Comparison of ENCODE assay signal across 1 cellular context in the genomic region with DNA sequence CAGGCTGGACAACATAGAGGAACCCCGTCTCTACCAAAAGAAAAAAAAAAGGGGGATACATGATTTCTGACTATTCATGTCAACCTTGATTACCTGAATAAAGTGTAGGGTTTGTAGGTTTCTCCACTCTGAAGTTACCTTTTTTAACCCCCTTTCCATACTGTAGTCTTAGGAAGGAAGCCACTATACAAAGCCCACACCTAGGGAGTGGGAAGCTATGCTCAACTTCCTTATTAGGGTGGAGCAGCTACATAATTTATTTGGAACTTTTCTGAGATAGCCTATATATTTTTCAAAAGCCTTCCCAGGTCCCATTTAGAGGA.
TF ChIP-seq lines count a peak whose summit lies in the region.

No MANE protein-coding gene starts in this region.

TF ChIP-seq in K562, 482 proteins besides CTCF, POLR2A, EP300 and RAD21 (continued from another document and continues in another):
- TF ChIP-seq JUND (IDR thresholded peaks at IDR 0.05; ENCODE audit: borderline replicate concordance, low read depth, low read length) (no peak), JUND (tag; IDR thresholded peaks at IDR 0.05; ENCODE audit: borderline replicate concordance, low read depth, low read length) (no peak; the same call in 2 of the 3 replicates), PYGO2 (tag; IDR thresholded peaks at IDR 0.05) (no peak), CBFB (CRISPR knock-in tag; IDR thresholded peaks at IDR 0.05) (no peak), ZFP1 (CRISPR knock-in tag; IDR thresholded peaks at IDR 0.05) (0 out of 2 replicates have a peak, but pooled peaks have one; percentile 29), ZNF445 (CRISPR knock-in tag; IDR thresholded peaks at IDR 0.05; ENCODE audit: low read depth) (no peak), SREBF2 (CRISPR knock-in tag; IDR thresholded peaks at IDR 0.05) (no peak), TEAD2 (tag; IDR thresholded peaks at IDR 0.05) (no peak), L3MBTL2 (IDR thresholded peaks at IDR 0.05) (no peak), ZNF23 (CRISPR knock-in tag; IDR thresholded peaks at IDR 0.05) (0 out of 2 replicates have a peak, but pooled peaks have one; percentile 28), RBM25 (IDR thresholded peaks at IDR 0.05; ENCODE audit: low read depth, low read length, severe bottlenecking) (no peak), CREB1 (IDR thresholded peaks at IDR 0.05) (no peak), CREB1 (CRISPR knock-in tag; IDR thresholded peaks at IDR 0.05) (no peak), PRPF4 (IDR thresholded peaks at IDR 0.05; ENCODE audit: insufficient read depth, low read depth, low read length, poor library complexity, severe bottlenecking) (no peak), MEIS2 (IDR thresholded peaks at IDR 0.05; ENCODE audit: partially characterized antibody) (no peak), HEY1 (CRISPR knock-in tag; IDR thresholded peaks at IDR 0.05; ENCODE audit: borderline replicate concordance) (no peak), HDAC6 (IDR thresholded peaks at IDR 0.05; ENCODE audit: low read depth, low read length) (no peak), TAF15 (IDR thresholded peaks at IDR 0.05; ENCODE audit: low read depth, low read length) (no peak), RBM22 (IDR thresholded peaks at IDR 0.05; ENCODE audit: low read depth, low read length, poor library complexity, severe bottlenecking) (no peak), SNIP1 (IDR thresholded peaks at IDR 0.05; ENCODE audit: low read depth) (no peak), MAZ (CRISPR knock-in tag; conservative IDR thresholded peaks at IDR 0.05 in 1 of 2, IDR thresholded peaks at IDR 0.05 in 1 of 2) (no peak), ZNF551 (CRISPR knock-in tag; IDR thresholded peaks at IDR 0.05) (no peak), ZNF316 (IDR thresholded peaks at IDR 0.05) (no peak), POLR3A (IDR thresholded peaks at IDR 0.05; ENCODE audit: borderline replicate concordance, extremely low read depth, insufficient read depth, insufficient read length) (no peak), TARDBP (IDR thresholded peaks at IDR 0.05) (no peak), NRF1 (conservative IDR thresholded peaks at IDR 0.05 in 1 of 2, IDR thresholded peaks at IDR 0.05 in 1 of 2) (no peak), ETS2 (tag; IDR thresholded peaks at IDR 0.05; ENCODE audit: borderline replicate concordance, poor library complexity, severe bottlenecking) (no peak), THRAP3 (IDR thresholded peaks at IDR 0.05; ENCODE audit: borderline replicate concordance) (no peak), PCBP1 (IDR thresholded peaks at IDR 0.05; ENCODE audit: low read depth, low read length, poor library complexity, severe bottlenecking) (no peak), U2AF1 (optimal IDR thresholded peaks at IDR 0.05; ENCODE audit: low read depth, low read length) (no peak), ZNF140 (CRISPR knock-in tag; IDR thresholded peaks at IDR 0.05) (no peak), MEF2A (IDR thresholded peaks at IDR 0.05; ENCODE audit: control insufficient read depth, low read depth, low read length) (no peak), TCFL5 (CRISPR knock-in tag; conservative IDR thresholded peaks at IDR 0.05) (no peak), POLR2B (IDR thresholded peaks at IDR 0.05; ENCODE audit: low read depth, partially characterized antibody) (no peak), ZNF347 (CRISPR knock-in tag; IDR thresholded peaks at IDR 0.05; ENCODE audit: low read depth) (no peak), CBX5 (IDR thresholded peaks at IDR 0.05; ENCODE audit: borderline replicate concordance, low read depth) (no peak), MTA3 (IDR thresholded peaks at IDR 0.05; ENCODE audit: borderline replicate concordance) (0 out of 2 replicates have a peak, but pooled peaks have one; percentile 17), ZNF146 (CRISPR knock-in tag; IDR thresholded peaks at IDR 0.05; ENCODE audit: unreplicated experiment) (no peak), PCBP2 (IDR thresholded peaks at IDR 0.05; ENCODE audit: low read depth, low read length, poor library complexity, severe bottlenecking) (no peak), ZNF133 (CRISPR knock-in tag; IDR thresholded peaks at IDR 0.05) (no peak), EWSR1 (IDR thresholded peaks at IDR 0.05; ENCODE audit: borderline replicate concordance, low read depth, partially characterized antibody) (no peak), RUNX1 (IDR thresholded peaks at IDR 0.05; ENCODE audit: low read depth) (no peak), NUFIP1 (IDR thresholded peaks at IDR 0.05; ENCODE audit: partially characterized antibody) (no peak), DNMT1 (IDR thresholded peaks at IDR 0.05) (no peak)
- TF ChIP-seq, protein P1, sequence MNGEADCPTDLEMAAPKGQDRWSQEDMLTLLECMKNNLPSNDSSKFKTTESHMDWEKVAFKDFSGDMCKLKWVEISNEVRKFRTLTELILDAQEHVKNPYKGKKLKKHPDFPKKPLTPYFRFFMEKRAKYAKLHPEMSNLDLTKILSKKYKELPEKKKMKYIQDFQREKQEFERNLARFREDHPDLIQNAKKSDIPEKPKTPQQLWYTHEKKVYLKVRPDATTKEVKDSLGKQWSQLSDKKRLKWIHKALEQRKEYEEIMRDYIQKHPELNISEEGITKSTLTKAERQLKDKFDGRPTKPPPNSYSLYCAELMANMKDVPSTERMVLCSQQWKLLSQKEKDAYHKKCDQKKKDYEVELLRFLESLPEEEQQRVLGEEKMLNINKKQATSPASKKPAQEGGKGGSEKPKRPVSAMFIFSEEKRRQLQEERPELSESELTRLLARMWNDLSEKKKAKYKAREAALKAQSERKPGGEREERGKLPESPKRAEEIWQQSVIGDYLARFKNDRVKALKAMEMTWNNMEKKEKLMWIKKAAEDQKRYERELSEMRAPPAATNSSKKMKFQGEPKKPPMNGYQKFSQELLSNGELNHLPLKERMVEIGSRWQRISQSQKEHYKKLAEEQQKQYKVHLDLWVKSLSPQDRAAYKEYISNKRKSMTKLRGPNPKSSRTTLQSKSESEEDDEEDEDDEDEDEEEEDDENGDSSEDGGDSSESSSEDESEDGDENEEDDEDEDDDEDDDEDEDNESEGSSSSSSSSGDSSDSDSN (IDR thresholded peaks at IDR 0.05; ENCODE audit: borderline replicate concordance in 1 of 2, low read depth in 2 of 2, low read length in 2 of 2) = no peak
- TF ChIP-seq, protein P2, sequence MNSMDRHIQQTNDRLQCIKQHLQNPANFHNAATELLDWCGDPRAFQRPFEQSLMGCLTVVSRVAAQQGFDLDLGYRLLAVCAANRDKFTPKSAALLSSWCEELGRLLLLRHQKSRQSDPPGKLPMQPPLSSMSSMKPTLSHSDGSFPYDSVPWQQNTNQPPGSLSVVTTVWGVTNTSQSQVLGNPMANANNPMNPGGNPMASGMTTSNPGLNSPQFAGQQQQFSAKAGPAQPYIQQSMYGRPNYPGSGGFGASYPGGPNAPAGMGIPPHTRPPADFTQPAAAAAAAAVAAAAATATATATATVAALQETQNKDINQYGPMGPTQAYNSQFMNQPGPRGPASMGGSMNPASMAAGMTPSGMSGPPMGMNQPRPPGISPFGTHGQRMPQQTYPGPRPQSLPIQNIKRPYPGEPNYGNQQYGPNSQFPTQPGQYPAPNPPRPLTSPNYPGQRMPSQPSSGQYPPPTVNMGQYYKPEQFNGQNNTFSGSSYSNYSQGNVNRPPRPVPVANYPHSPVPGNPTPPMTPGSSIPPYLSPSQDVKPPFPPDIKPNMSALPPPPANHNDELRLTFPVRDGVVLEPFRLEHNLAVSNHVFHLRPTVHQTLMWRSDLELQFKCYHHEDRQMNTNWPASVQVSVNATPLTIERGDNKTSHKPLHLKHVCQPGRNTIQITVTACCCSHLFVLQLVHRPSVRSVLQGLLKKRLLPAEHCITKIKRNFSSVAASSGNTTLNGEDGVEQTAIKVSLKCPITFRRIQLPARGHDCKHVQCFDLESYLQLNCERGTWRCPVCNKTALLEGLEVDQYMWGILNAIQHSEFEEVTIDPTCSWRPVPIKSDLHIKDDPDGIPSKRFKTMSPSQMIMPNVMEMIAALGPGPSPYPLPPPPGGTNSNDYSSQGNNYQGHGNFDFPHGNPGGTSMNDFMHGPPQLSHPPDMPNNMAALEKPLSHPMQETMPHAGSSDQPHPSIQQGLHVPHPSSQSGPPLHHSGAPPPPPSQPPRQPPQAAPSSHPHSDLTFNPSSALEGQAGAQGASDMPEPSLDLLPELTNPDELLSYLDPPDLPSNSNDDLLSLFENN (IDR thresholded peaks at IDR 0.05; ENCODE audit: low read depth in 2 of 2, low read length in 2 of 2) = no peak
- TF ChIP-seq, protein P3, sequence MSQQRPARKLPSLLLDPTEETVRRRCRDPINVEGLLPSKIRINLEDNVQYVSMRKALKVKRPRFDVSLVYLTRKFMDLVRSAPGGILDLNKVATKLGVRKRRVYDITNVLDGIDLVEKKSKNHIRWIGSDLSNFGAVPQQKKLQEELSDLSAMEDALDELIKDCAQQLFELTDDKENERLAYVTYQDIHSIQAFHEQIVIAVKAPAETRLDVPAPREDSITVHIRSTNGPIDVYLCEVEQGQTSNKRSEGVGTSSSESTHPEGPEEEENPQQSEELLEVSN (IDR thresholded peaks at IDR 0.05; ENCODE audit: borderline replicate concordance in 1 of 2, extremely low read depth in 1 of 2, insufficient read depth in 1 of 2, insufficient read length in 1 of 2, low read depth in 1 of 2, low read length in 1 of 2, poor library complexity in 1 of 2, severe bottlenecking in 1 of 2) = no peak
- TF ChIP-seq, protein P4, sequence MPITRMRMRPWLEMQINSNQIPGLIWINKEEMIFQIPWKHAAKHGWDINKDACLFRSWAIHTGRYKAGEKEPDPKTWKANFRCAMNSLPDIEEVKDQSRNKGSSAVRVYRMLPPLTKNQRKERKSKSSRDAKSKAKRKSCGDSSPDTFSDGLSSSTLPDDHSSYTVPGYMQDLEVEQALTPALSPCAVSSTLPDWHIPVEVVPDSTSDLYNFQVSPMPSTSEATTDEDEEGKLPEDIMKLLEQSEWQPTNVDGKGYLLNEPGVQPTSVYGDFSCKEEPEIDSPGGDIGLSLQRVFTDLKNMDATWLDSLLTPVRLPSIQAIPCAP (CRISPR knock-in tag; IDR thresholded peaks at IDR 0.05; ENCODE audit: borderline replicate concordance) = no peak
- TF ChIP-seq, protein P5, sequence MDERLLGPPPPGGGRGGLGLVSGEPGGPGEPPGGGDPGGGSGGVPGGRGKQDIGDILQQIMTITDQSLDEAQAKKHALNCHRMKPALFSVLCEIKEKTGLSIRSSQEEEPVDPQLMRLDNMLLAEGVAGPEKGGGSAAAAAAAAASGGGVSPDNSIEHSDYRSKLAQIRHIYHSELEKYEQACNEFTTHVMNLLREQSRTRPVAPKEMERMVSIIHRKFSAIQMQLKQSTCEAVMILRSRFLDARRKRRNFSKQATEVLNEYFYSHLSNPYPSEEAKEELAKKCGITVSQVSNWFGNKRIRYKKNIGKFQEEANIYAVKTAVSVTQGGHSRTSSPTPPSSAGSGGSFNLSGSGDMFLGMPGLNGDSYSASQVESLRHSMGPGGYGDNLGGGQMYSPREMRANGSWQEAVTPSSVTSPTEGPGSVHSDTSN (CRISPR knock-in tag; IDR thresholded peaks at IDR 0.05; ENCODE audit: low read depth) = no peak
- TF ChIP-seq, protein P5 (tag; conservative IDR thresholded peaks at IDR 0.05; ENCODE audit: low read depth) = no peak
- TF ChIP-seq, protein P6, sequence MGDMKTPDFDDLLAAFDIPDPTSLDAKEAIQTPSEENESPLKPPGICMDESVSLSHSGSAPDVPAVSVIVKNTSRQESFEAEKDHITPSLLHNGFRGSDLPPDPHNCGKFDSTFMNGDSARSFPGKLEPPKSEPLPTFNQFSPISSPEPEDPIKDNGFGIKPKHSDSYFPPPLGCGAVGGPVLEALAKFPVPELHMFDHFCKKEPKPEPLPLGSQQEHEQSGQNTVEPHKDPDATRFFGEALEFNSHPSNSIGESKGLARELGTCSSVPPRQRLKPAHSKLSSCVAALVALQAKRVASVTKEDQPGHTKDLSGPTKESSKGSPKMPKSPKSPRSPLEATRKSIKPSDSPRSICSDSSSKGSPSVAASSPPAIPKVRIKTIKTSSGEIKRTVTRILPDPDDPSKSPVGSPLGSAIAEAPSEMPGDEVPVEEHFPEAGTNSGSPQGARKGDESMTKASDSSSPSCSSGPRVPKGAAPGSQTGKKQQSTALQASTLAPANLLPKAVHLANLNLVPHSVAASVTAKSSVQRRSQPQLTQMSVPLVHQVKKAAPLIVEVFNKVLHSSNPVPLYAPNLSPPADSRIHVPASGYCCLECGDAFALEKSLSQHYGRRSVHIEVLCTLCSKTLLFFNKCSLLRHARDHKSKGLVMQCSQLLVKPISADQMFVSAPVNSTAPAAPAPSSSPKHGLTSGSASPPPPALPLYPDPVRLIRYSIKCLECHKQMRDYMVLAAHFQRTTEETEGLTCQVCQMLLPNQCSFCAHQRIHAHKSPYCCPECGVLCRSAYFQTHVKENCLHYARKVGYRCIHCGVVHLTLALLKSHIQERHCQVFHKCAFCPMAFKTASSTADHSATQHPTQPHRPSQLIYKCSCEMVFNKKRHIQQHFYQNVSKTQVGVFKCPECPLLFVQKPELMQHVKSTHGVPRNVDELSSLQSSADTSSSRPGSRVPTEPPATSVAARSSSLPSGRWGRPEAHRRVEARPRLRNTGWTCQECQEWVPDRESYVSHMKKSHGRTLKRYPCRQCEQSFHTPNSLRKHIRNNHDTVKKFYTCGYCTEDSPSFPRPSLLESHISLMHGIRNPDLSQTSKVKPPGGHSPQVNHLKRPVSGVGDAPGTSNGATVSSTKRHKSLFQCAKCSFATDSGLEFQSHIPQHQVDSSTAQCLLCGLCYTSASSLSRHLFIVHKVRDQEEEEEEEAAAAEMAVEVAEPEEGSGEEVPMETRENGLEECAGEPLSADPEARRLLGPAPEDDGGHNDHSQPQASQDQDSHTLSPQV (IDR thresholded peaks at IDR 0.05) = peak; percentile 50; the same call in 1 of the 2 replicates
- TF ChIP-seq, protein P7, sequence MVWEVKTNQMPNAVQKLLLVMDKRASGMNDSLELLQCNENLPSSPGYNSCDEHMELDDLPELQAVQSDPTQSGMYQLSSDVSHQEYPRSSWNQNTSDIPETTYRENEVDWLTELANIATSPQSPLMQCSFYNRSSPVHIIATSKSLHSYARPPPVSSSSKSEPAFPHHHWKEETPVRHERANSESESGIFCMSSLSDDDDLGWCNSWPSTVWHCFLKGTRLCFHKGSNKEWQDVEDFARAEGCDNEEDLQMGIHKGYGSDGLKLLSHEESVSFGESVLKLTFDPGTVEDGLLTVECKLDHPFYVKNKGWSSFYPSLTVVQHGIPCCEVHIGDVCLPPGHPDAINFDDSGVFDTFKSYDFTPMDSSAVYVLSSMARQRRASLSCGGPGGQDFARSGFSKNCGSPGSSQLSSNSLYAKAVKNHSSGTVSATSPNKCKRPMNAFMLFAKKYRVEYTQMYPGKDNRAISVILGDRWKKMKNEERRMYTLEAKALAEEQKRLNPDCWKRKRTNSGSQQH (CRISPR knock-in tag; IDR thresholded peaks at IDR 0.05) = no peak
